In the genomic region with DNA sequence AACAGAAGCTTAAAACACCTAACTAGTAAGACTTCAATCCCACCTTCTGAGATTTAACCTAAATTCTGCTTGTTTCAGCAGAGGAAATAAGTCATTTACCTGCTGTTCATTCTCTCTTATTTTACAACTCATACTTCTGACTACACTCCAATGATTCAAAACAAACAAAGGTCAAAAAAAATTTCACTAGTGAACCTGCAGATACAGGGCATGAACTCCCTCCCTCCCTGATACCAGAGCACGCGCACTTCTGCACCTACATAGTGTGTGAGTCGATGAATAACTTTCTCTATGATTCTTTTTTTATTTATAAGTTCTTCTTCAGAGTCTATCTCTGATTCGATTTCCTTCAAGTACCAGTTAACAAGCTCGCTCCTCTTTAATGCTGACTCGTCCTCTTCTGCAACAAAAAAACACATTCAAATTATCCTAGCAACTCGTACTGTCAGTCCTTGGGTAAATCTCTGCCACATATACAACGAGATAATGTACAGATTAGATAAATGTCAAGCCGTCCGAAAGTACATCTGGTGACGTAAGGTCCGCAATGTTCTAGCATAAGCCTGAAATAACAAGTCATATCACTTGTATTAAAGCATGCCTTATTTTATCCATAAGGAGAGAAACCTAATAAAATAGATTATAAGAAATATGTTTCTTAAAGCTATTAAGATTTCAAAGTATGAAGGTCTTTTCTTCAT, we compare ENCODE assay signal across 20 cellular contexts. TPM values are rescaled to one million over a fixed set of nuclear protein-coding genes. Genes with fewer than 3 reads are reported as not detected.
DNase-seq lines count a peak whose midpoint lies in the region; ATAC-seq and TF ChIP-seq lines count a peak whose summit lies in the region.
"Had no signal": no experiment of that assay in that cellular context is flagged by ENCODE, and none has a peak within 500 bp of the region (broad histone marks: within the 10 kb centered on the region; RNA-seq: fewer than 3 reads in every experiment).

No MANE protein-coding gene starts in this region.

- peak overlapping the region; percentile 64 for H3K27ac ChIP-seq in hepatocyte

- H3K4me3 Mint-ChIP-seq in activated naive CD4-positive, alpha-beta T cell treated with anti-CD3 and anti-CD28 coated beads, Interleukin-2, amount 10 ng/mL, durations not matched to agents 7 days and 5 days = no peak overlapping the region
- H3K4me3 Mint-ChIP-seq in activated T-helper 17 cell treated with anti-CD3 and anti-CD28 coated beads, Interleukin-2, amount 50 U/mL, for 72 hours = no peak overlapping the region
- no peak overlapping the region for H3K4me3 Mint-ChIP-seq in type B pancreatic cell

- H3K36me3 Mint-ChIP-seq in activated naive CD4-positive, alpha-beta T cell treated with anti-CD3 and anti-CD28 coated beads, Interleukin-2, amount 10 ng/mL, durations not matched to agents 7 days and 5 days = peaks cover 62% of the 10 kb centered on the region
- H3K36me3 Mint-ChIP-seq in activated T-helper 17 cell treated with anti-CD3 and anti-CD28 coated beads, Interleukin-2, amount 50 U/mL, for 72 hours (ENCODE audit: low read depth) = peaks cover 100% of the 10 kb centered on the region
- peaks cover 38% of the 10 kb centered on the region for H3K36me3 Mint-ChIP-seq in type B pancreatic cell

- no peaks in the 10 kb centered on the region for H3K27me3 ChIP-seq in hepatocyte

- H3K9me2 ChIP-seq in hepatocyte (replicated peaks; ENCODE audit: insufficient read depth) = no peaks in the 10 kb centered on the region

- peak overlapping the region; percentile 2 for H3K27ac Mint-ChIP-seq in activated naive CD4-positive, alpha-beta T cell treated with anti-CD3 and anti-CD28 coated beads, Interleukin-2, amount 10 ng/mL, durations not matched to agents 7 days and 5 days
- no peak overlapping the region for H3K27ac Mint-ChIP-seq in activated T-helper 17 cell treated with anti-CD3 and anti-CD28 coated beads, Interleukin-2, amount 50 U/mL, for 72 hours
- H3K27ac Mint-ChIP-seq in type B pancreatic cell = peak overlapping the region; percentile 2

- no peak overlapping the region for H3K4me3 ChIP-seq in hepatocyte

- no peak overlapping the region for H2AFZ ChIP-seq in hepatocyte

- no peaks in the 10 kb centered on the region for H3K36me3 ChIP-seq in hepatocyte (replicated peaks; ENCODE audit: insufficient read depth, low read depth)

- H3K9me3 ChIP-seq in hepatocyte (ENCODE audit: low read depth) = no peaks in the 10 kb centered on the region

- H3K4me1 Mint-ChIP-seq in activated naive CD4-positive, alpha-beta T cell treated with anti-CD3 and anti-CD28 coated beads, Interleukin-2, amount 10 ng/mL, durations not matched to agents 7 days and 5 days = peaks cover 15% of the 10 kb centered on the region
- H3K4me1 Mint-ChIP-seq in activated T-helper 17 cell treated with anti-CD3 and anti-CD28 coated beads, Interleukin-2, amount 50 U/mL, for 72 hours = peaks cover 5% of the 10 kb centered on the region
- H3K4me1 Mint-ChIP-seq in type B pancreatic cell (ENCODE audit: unreplicated experiment) = peaks cover 9% of the 10 kb centered on the region

- peaks cover 25% of the 10 kb centered on the region for H3K4me1 ChIP-seq in hepatocyte (ENCODE audit: insufficient read depth)

- DNase-seq in activated naive CD4-positive, alpha-beta T cell treated with anti-CD3 and anti-CD28 coated beads, Interleukin-2, amount 10 ng/mL, durations not matched to agents 7 days and 5 days = no peak
- no peak for DNase-seq in activated naive CD4-positive, alpha-beta T cell treated with Interleukin-2 at 50 U/mL for 16 hours
- DNase-seq in hepatocyte (ENCODE audit: low spot score) = peak; percentile 24
- no peak for DNase-seq in type B pancreatic cell (ENCODE audit: extremely low spot score, unreplicated experiment)
- DNase-seq in NCI-H226 = no peak
- DNase-seq: C1 segment of cervical spinal cord, DMS79 treated with DMSO at 0.1 percent for 48 hours, GOT3, KBM-7, MV-4-11, NCI-H187, NCI-H2107, NCI-H510A treated with DMSO at 0.1 percent for 48 hours, NCI-H82, OCI-M1, RPMI8226 had no signal

- H3K27me3 Mint-ChIP-seq in activated naive CD4-positive, alpha-beta T cell treated with anti-CD3 and anti-CD28 coated beads, Interleukin-2, amount 10 ng/mL, durations not matched to agents 7 days and 5 days = no peaks in the 10 kb centered on the region
- H3K27me3 Mint-ChIP-seq in activated T-helper 17 cell treated with anti-CD3 and anti-CD28 coated beads, Interleukin-2, amount 50 U/mL, for 72 hours = no peaks in the 10 kb centered on the region
- H3K27me3 Mint-ChIP-seq in type B pancreatic cell = no peaks in the 10 kb centered on the region

- H3K9me3 Mint-ChIP-seq in activated naive CD4-positive, alpha-beta T cell treated with anti-CD3 and anti-CD28 coated beads, Interleukin-2, amount 10 ng/mL, durations not matched to agents 7 days and 5 days = no peaks in the 10 kb centered on the region
- no peaks in the 10 kb centered on the region for H3K9me3 Mint-ChIP-seq in activated T-helper 17 cell treated with anti-CD3 and anti-CD28 coated beads, Interleukin-2, amount 50 U/mL, for 72 hours
- no peaks in the 10 kb centered on the region for H3K9me3 Mint-ChIP-seq in type B pancreatic cell

- CTCF ChIA-PET in activated naive CD4-positive, alpha-beta T cell treated with anti-CD3 and anti-CD28 coated beads, Interleukin-2, amount 10 ng/mL, durations not matched to agents 7 days and 5 days (lab: Charles Lee) = no interaction called here

- no peak for TF ChIP-seq CTCF in hepatocyte (IDR thresholded peaks at IDR 0.05; ENCODE audit: poor library complexity)
- TF ChIP-seq CTCF in type B pancreatic cell (conservative IDR thresholded peaks at IDR 0.05) = no peak

- no peaks in the 10 kb centered on the region for H4K20me1 ChIP-seq in hepatocyte (ENCODE audit: insufficient read depth, poor library complexity, severe bottlenecking)

- H3K4me2 ChIP-seq in hepatocyte = peak overlapping the region; percentile 18

- peak; percentile 24 for ATAC-seq in activated T-helper 17 cell treated with anti-CD3 and anti-CD28 coated beads, Interleukin-2, amount 50 U/mL, for 72 hours (replicated peaks)
- ATAC-seq in HG03097 (IDR thresholded peaks at IDR 0.05; ENCODE audit: low FRiP score, unreplicated experiment) = no peak
- ATAC-seq in HG03280 (IDR thresholded peaks at IDR 0.05; ENCODE audit: unreplicated experiment) = no peak
- ATAC-seq: HCT116 had no signal

- 58% methylated on average over 12 of the region's 12 CpGs for WGBS in hepatocyte (ENCODE audit: low lambda C conversion rate, missing lambda C conversion rate)

- H3K79me2 ChIP-seq in hepatocyte = no peaks in the 10 kb centered on the region

RNA-seq across cellular contexts. Expression of gene LCT, which starts 7.5 kb away (rescaled TPM):
- total RNA-seq in activated T-helper 17 cell treated with anti-CD3 and anti-CD28 coated beads, Interleukin-2, amount 50 U/mL, for 72 hours = 1 to 10 TPM in 1 of 2 donors, under 1 TPM in 1; 0.45 to 1.0 TPM
- total RNA-seq in hepatocyte = 3.2 and 4.1 TPM in 2 replicates
- 0.51 and 1.0 TPM in 2 replicates for polyA plus RNA-seq in hepatocyte
- 2.8 and 7.2 TPM in 2 replicates for total RNA-seq in type B pancreatic cell (ENCODE audit: low replicate concordance)

RNA-seq across cellular contexts. Expression of gene MCM6, which starts 31.8 kb away (rescaled TPM):
- total RNA-seq in activated T-helper 17 cell treated with anti-CD3 and anti-CD28 coated beads, Interleukin-2, amount 50 U/mL, for 72 hours = 100 to 1,000 TPM; 163 to 245 TPM
- total RNA-seq in hepatocyte = 16.1 and 17.9 TPM in 2 replicates
- polyA plus RNA-seq in hepatocyte = 8.3 and 13.7 TPM in 2 replicates
- 35.8 and 54.9 TPM in 2 replicates for total RNA-seq in type B pancreatic cell (ENCODE audit: low replicate concordance)
